21 cellular contexts compared by ENCODE assay signal in genomic region chr18:40877096-40877495, GRCh38.
DNase-seq lines count a peak whose midpoint lies in the region; ATAC-seq and TF ChIP-seq lines count a peak whose summit lies in the region.
"Had no signal": no experiment of that assay in that cellular context is flagged by ENCODE, and none has a peak within 500 bp of the region (broad histone marks: within the 10 kb centered on the region; RNA-seq: fewer than 3 reads in every experiment).

No MANE protein-coding gene starts in this region.

- peak overlapping the region; percentile 82 for H3K27ac Mint-ChIP-seq in chondrocyte (ENCODE audit: unreplicated experiment)
- no peak overlapping the region for H3K27ac Mint-ChIP-seq in activated CD4-positive, alpha-beta memory T cell treated with anti-CD3 and anti-CD28 coated beads, Interleukin-2, amount 10 ng/mL, durations not matched to agents 7 days and 5 days
- H3K27ac Mint-ChIP-seq: activated T-cell treated with anti-CD3 and anti-CD28 coated beads, Interleukin-2, amount 50 U/mL, for 72 hours had no signal

- H3K4me3 Mint-ChIP-seq in chondrocyte (ENCODE audit: unreplicated experiment): no peak overlapping the region
- no peak overlapping the region for H3K4me3 Mint-ChIP-seq in activated CD4-positive, alpha-beta memory T cell treated with anti-CD3 and anti-CD28 coated beads, Interleukin-2, amount 10 ng/mL, durations not matched to agents 7 days and 5 days
- H3K4me3 Mint-ChIP-seq: activated T-cell treated with anti-CD3 and anti-CD28 coated beads, Interleukin-2, amount 50 U/mL, for 72 hours had no signal

- H3K9me3 Mint-ChIP-seq in chondrocyte (ENCODE audit: low read depth): no peaks in the 10 kb centered on the region
- peaks cover 5% of the 10 kb centered on the region for H3K9me3 Mint-ChIP-seq in activated CD4-positive, alpha-beta memory T cell treated with anti-CD3 and anti-CD28 coated beads, Interleukin-2, amount 10 ng/mL, durations not matched to agents 7 days and 5 days

- H3K4me1 Mint-ChIP-seq in chondrocyte (ENCODE audit: low read depth): peaks cover 49% of the 10 kb centered on the region
- no peaks in the 10 kb centered on the region for H3K4me1 Mint-ChIP-seq in activated CD4-positive, alpha-beta memory T cell treated with anti-CD3 and anti-CD28 coated beads, Interleukin-2, amount 10 ng/mL, durations not matched to agents 7 days and 5 days

- no peaks in the 10 kb centered on the region for H3K36me3 ChIP-seq in kidney epithelial cell (ENCODE audit: control insufficient read depth, insufficient read depth, low read length)
- H3K36me3 ChIP-seq: HAP-1, heart left ventricle had no signal

- H3K27me3 Mint-ChIP-seq in chondrocyte (ENCODE audit: low read depth): no peaks in the 10 kb centered on the region
- H3K27me3 Mint-ChIP-seq in activated CD4-positive, alpha-beta memory T cell treated with anti-CD3 and anti-CD28 coated beads, Interleukin-2, amount 10 ng/mL, durations not matched to agents 7 days and 5 days: no peaks in the 10 kb centered on the region

- POLR2A ChIA-PET in activated CD4-positive, alpha-beta memory T cell treated with anti-CD3 and anti-CD28 coated beads, Interleukin-2, amount 10 ng/mL, durations not matched to agents 7 days and 5 days (lab: Charles Lee): no interaction called here

- no peaks in the 10 kb centered on the region for H3K36me3 Mint-ChIP-seq in chondrocyte (ENCODE audit: low read depth)
- no peaks in the 10 kb centered on the region for H3K36me3 Mint-ChIP-seq in activated CD4-positive, alpha-beta memory T cell treated with anti-CD3 and anti-CD28 coated beads, Interleukin-2, amount 10 ng/mL, durations not matched to agents 7 days and 5 days (ENCODE audit: low read depth)

- CTCF ChIA-PET in activated CD4-positive, alpha-beta memory T cell treated with anti-CD3 and anti-CD28 coated beads, Interleukin-2, amount 10 ng/mL, durations not matched to agents 7 days and 5 days (lab: Charles Lee): no interaction called here

- no peak for ATAC-seq in HG03521 (IDR thresholded peaks at IDR 0.05; ENCODE audit: unreplicated experiment)
- ATAC-seq: activated T-cell treated with anti-CD3 and anti-CD28 coated beads, Interleukin-2, amount 50 U/mL, for 72 hours; body of pancreas; heart left ventricle; left lobe of liver; Right ventricle myocardium inferior had no signal

- no peaks in the 10 kb centered on the region for H3K27me3 ChIP-seq in kidney epithelial cell (ENCODE audit: control insufficient read depth, insufficient read depth, low read length)
- H3K27me3 ChIP-seq: body of pancreas, heart left ventricle had no signal

- TF ChIP-seq CTCF in AG10803 (conservative IDR thresholded peaks at IDR 0.05; ENCODE audit: low read length) (no peak), chondrocyte (IDR thresholded peaks at IDR 0.05) (no peak), kidney epithelial cell (IDR thresholded peaks at IDR 0.05; ENCODE audit: insufficient read depth, low read length, poor library complexity, severe bottlenecking) (no peak)

- DNase-seq in AG10803 (ENCODE audit: low read depth): peak; percentile 85
- DNase-seq in NCI-H226: peak; percentile 71
- no peak for DNase-seq in chondrocyte (ENCODE audit: low spot score)
- peak; percentile 45 for DNase-seq in kidney epithelial cell (ENCODE audit: low read depth)
- DNase-seq in activated CD4-positive, alpha-beta memory T cell treated with anti-CD3 and anti-CD28 coated beads, Interleukin-2, amount 10 ng/mL, durations not matched to agents 7 days and 5 days: no peak
- DNase-seq in activated naive CD4-positive, alpha-beta T cell (lab: John Stamatoyannopoulos, UW): no peak
- no peak for DNase-seq in HT-29 (ENCODE audit: low spot score)
- DNase-seq: activated CD4-positive, alpha-beta T cell treated with anti-CD3 and anti-CD28 coated beads, Interleukin-2, amount 50 U/mL, for 1 hour; activated T-cell treated with anti-CD3 and anti-CD28 coated beads, Interleukin-2, amount 50 U/mL, for 72 hours; AML-193; body of pancreas; effector memory CD4-positive, alpha-beta T cell; heart left ventricle; Kasumi-1; NCI-H1694 treated with DMSO at 0.1 percent for 48 hours; NCI-H69; posterior cingulate gyrus had no signal

- H3K4me3 ChIP-seq in AG10803 (ENCODE audit: low read length) (no peak overlapping the region), kidney epithelial cell (ENCODE audit: low read depth, low read length) (no peak overlapping the region)
- H3K4me3 ChIP-seq: body of pancreas, HAP-1, heart left ventricle had no signal

Comparison
In these comparisons a context has a peak if more than half of its experiments do, and no peak if none do; other contexts are left out.
1. DNase-seq: peak in AG10803 (single experiment), NCI-H226 (single experiment) and kidney epithelial cell (single experiment); none in chondrocyte (single experiment), activated CD4-positive, alpha-beta memory T cell treated with anti-CD3 and anti-CD28 coated beads, Interleukin-2, amount 10 ng/mL, durations not matched to agents 7 days and 5 days (single experiment), activated naive CD4-positive, alpha-beta T cell (0 of 4) and HT-29 (single experiment).